Comparison of ENCODE assay signal across 1 cellular context in genomic region chr4:114598191-114599121, GRCh38.
A peak's percentile ranks its signal among the peaks of the same experiment; 100 is the strongest.
TF ChIP-seq lines count a peak whose summit lies in the region.

UGT8 (plus strand) TSS chr4:114598807; CDS start chr4:114622881, 24,074 bp downstream.

TF ChIP-seq in WTC11, 78 proteins besides CTCF, POLR2A, EP300 and RAD21 (continued from another document):
- TF ChIP-seq TCF7 (CRISPR knock-in tag; IDR thresholded peaks at IDR 0.05; ENCODE audit: low read depth), result 0 out of 2 replicates have a peak, but pooled peaks have one; percentile 15
- no peak for TF ChIP-seq NFYB (CRISPR knock-in tag; conservative IDR thresholded peaks at IDR 0.05; ENCODE audit: low read depth)
- TF ChIP-seq ZNF281 (CRISPR knock-in tag; IDR thresholded peaks at IDR 0.05), result peak; percentile 62; the same call in 1 of the 2 replicates
- no peak for TF ChIP-seq MYBL2 (CRISPR knock-in tag; IDR thresholded peaks at IDR 0.05)
- no peak for TF ChIP-seq E2F4 (CRISPR knock-in tag; IDR thresholded peaks at IDR 0.05; ENCODE audit: borderline replicate concordance, low read depth)
- no peak for TF ChIP-seq EMX1 (CRISPR knock-in tag; IDR thresholded peaks at IDR 0.05)
- TF ChIP-seq ZNF512 (CRISPR knock-in tag; IDR thresholded peaks at IDR 0.05; ENCODE audit: borderline replicate concordance), result no peak
- no peak for TF ChIP-seq HMGA2 (CRISPR knock-in tag; IDR thresholded peaks at IDR 0.05)
- TF ChIP-seq USF1 (CRISPR knock-in tag; IDR thresholded peaks at IDR 0.05), result peak; percentile 83
- TF ChIP-seq ZNF263 (CRISPR knock-in tag; IDR thresholded peaks at IDR 0.05; ENCODE audit: low read depth), result 0 out of 2 replicates have a peak, but pooled peaks have one; percentile 44
- no peak for TF ChIP-seq NR1H2 (CRISPR knock-in tag; IDR thresholded peaks at IDR 0.05)
- no peak for TF ChIP-seq ZNF396 (CRISPR knock-in tag; IDR thresholded peaks at IDR 0.05; ENCODE audit: borderline replicate concordance)
- TF ChIP-seq E2F1 (CRISPR knock-in tag; IDR thresholded peaks at IDR 0.05), result 0 out of 2 replicates have a peak, but pooled peaks have one; percentile 44
- peak; percentile 53; the same call in 1 of the 2 replicates for TF ChIP-seq ZNF232 (CRISPR knock-in tag; IDR thresholded peaks at IDR 0.05)
- TF ChIP-seq ZNF532 (CRISPR knock-in tag; IDR thresholded peaks at IDR 0.05; ENCODE audit: borderline replicate concordance), result no peak
- peak; percentile 77; the same call in 1 of the 2 replicates for TF ChIP-seq IRF1 (CRISPR knock-in tag; IDR thresholded peaks at IDR 0.05)
- peak; percentile 90 for TF ChIP-seq TEAD1 (CRISPR knock-in tag; IDR thresholded peaks at IDR 0.05)
- no peak for TF ChIP-seq IRF2 (CRISPR knock-in tag; IDR thresholded peaks at IDR 0.05; ENCODE audit: borderline replicate concordance, low read depth)
- TF ChIP-seq RELA (CRISPR knock-in tag; IDR thresholded peaks at IDR 0.05; ENCODE audit: borderline replicate concordance), result peak; percentile 69; the same call in 1 of the 2 replicates
- peak; percentile 56 for TF ChIP-seq FOXK1 (CRISPR knock-in tag; IDR thresholded peaks at IDR 0.05)
- 0 out of 2 replicates have a peak, but pooled peaks have one; percentile 63 for TF ChIP-seq CREM (CRISPR knock-in tag; IDR thresholded peaks at IDR 0.05)
- TF ChIP-seq ESRRA (CRISPR knock-in tag; IDR thresholded peaks at IDR 0.05; ENCODE audit: borderline replicate concordance), result 0 out of 2 replicates have a peak, but pooled peaks have one; percentile 61
- no peak for TF ChIP-seq ZNF416 (CRISPR knock-in tag; IDR thresholded peaks at IDR 0.05)
- TF ChIP-seq ATF3 (CRISPR knock-in tag; conservative IDR thresholded peaks at IDR 0.05), result no peak
- peak; percentile 78; the same call in 1 of the 2 replicates for TF ChIP-seq TEAD4 (CRISPR knock-in tag; IDR thresholded peaks at IDR 0.05)
- TF ChIP-seq USF2 (CRISPR knock-in tag; IDR thresholded peaks at IDR 0.05), result peak; percentile 83
- no peak for TF ChIP-seq CREB1 (CRISPR knock-in tag; IDR thresholded peaks at IDR 0.05)
- TF ChIP-seq NR2C2 (CRISPR knock-in tag; IDR thresholded peaks at IDR 0.05), result peak; percentile 50; the same call in 1 of the 2 replicates
- no peak for TF ChIP-seq ATF6 (CRISPR knock-in tag; IDR thresholded peaks at IDR 0.05)
- TF ChIP-seq RORB (CRISPR knock-in tag; IDR thresholded peaks at IDR 0.05), result no peak
- no peak for TF ChIP-seq ATF2 (CRISPR knock-in tag; IDR thresholded peaks at IDR 0.05; ENCODE audit: borderline replicate concordance, low read depth)
- no peak for TF ChIP-seq OVOL2 (CRISPR knock-in tag; IDR thresholded peaks at IDR 0.05; ENCODE audit: borderline replicate concordance)
- peak; percentile 56; the same call in 1 of the 2 replicates for TF ChIP-seq SP1 (CRISPR knock-in tag; conservative IDR thresholded peaks at IDR 0.05)
- TF ChIP-seq ZNF138 (CRISPR knock-in tag; conservative IDR thresholded peaks at IDR 0.05), result 0 out of 2 replicates have a peak, but pooled peaks have one; percentile 39
- TF ChIP-seq SOX15 (CRISPR knock-in tag; IDR thresholded peaks at IDR 0.05), result no peak
